Comparison of ENCODE assay signal across 8 cellular contexts in genomic region chr3:39384665-39385000, GRCh38.
DNase-seq lines count a peak whose midpoint lies in the region; ATAC-seq and TF ChIP-seq lines count a peak whose summit lies in the region.

No MANE protein-coding gene starts in this region.

- ATAC-seq in GM18873 (IDR thresholded peaks at IDR 0.05; ENCODE audit: low FRiP score, unreplicated experiment): no peak

- H3K27ac ChIP-seq in SU-DHL-6 (ENCODE audit: low read depth, low read length): no peak overlapping the region

- H3K9me2 ChIP-seq in SU-DHL-6 (replicated peaks; ENCODE audit: insufficient read depth, low read length): no peaks in the 10 kb centered on the region

- peak overlapping the region; percentile 98 for H3K4me2 ChIP-seq in SU-DHL-6 (ENCODE audit: low read depth, low read length, poor library complexity, severe bottlenecking)

- H3K9ac ChIP-seq in SU-DHL-6 (ENCODE audit: low read length): peak overlapping the region; percentile 92

- H3K27me3 ChIP-seq in SU-DHL-6 (ENCODE audit: low read length): no peaks in the 10 kb centered on the region

- no peaks in the 10 kb centered on the region; the same call in 1 of the 2 replicates for H3K36me3 ChIP-seq in SU-DHL-6 (ENCODE audit: low read length)

- no peaks in the 10 kb centered on the region for H3K9me3 ChIP-seq in SU-DHL-6 (ENCODE audit: insufficient read depth, low read length)

- DNase-seq in GM12865 (ENCODE audit: low read depth) (no peak), foreskin fibroblast (no peak), retinal pigment epithelial cell (ENCODE audit: low read depth) (no peak), GM19238 (ENCODE audit: insufficient read length, low spot score) (no peak), ecto neural progenitor cell (ENCODE audit: low spot score) (no peak), GM10248 (ENCODE audit: extremely low spot score) (no peak)

- no peaks in the 10 kb centered on the region for H3F3A ChIP-seq in SU-DHL-6 (ENCODE audit: insufficient read depth)

- CTCF ChIA-PET in GM10248 (lab: Yijun Ruan, JAX): interaction anchor here (0.8 to 1.6 kb wide), 6 partner anchors 12 to 96 kb away, joined by 3 to 6 read pairs (median 3); no protein-coding TSS in a partner anchor

- POLR2A ChIA-PET in GM10248 (lab: Yijun Ruan, JAX): interaction anchor here (0.9 to 1.3 kb wide), 4 partner anchors 11 to 90 kb away, joined by 4 to 6 read pairs (median 6); partner anchors contain the start of gene RPSA

- TF ChIP-seq CTCF in GM12865 (IDR thresholded peaks at IDR 0.05; ENCODE audit: insufficient read depth, low read depth, low read length, missing control alignments) (no peak), SU-DHL-6 (IDR thresholded peaks at IDR 0.05; ENCODE audit: insufficient read depth, low read length, poor library complexity, severe bottlenecking) (no peak), foreskin fibroblast (IDR thresholded peaks at IDR 0.05; ENCODE audit: low read depth, low read length) (no peak), retinal pigment epithelial cell (conservative IDR thresholded peaks at IDR 0.05; ENCODE audit: low read depth, low read length) (no peak), GM10248 (IDR thresholded peaks at IDR 0.05; ENCODE audit: control extremely low read depth, extremely low read depth, low read depth, missing control alignments) (no peak)

- peaks cover 16% of the 10 kb centered on the region for H4K20me1 ChIP-seq in SU-DHL-6 (ENCODE audit: low read depth, low read length)

- H2AFZ ChIP-seq in SU-DHL-6 (ENCODE audit: low read depth, low read length, severe bottlenecking): no peak overlapping the region

- H3K4me3 ChIP-seq in GM12865 (ENCODE audit: low read depth, low read length) (peak overlapping the region; percentile 98), SU-DHL-6 (ENCODE audit: insufficient read depth, low read length, poor library complexity, severe bottlenecking) (peak overlapping the region; percentile 79), foreskin fibroblast (ENCODE audit: low read depth in 1 of 2, low read length in 2 of 2) (peak overlapping the region; percentile 87 to 93), retinal pigment epithelial cell (ENCODE audit: low read length) (peak overlapping the region; percentile 57)

- peaks cover 63% of the 10 kb centered on the region for H3K79me2 ChIP-seq in SU-DHL-6 (ENCODE audit: insufficient read depth, low read length)
